8 cellular contexts compared by ENCODE assay signal in the genomic region with DNA sequence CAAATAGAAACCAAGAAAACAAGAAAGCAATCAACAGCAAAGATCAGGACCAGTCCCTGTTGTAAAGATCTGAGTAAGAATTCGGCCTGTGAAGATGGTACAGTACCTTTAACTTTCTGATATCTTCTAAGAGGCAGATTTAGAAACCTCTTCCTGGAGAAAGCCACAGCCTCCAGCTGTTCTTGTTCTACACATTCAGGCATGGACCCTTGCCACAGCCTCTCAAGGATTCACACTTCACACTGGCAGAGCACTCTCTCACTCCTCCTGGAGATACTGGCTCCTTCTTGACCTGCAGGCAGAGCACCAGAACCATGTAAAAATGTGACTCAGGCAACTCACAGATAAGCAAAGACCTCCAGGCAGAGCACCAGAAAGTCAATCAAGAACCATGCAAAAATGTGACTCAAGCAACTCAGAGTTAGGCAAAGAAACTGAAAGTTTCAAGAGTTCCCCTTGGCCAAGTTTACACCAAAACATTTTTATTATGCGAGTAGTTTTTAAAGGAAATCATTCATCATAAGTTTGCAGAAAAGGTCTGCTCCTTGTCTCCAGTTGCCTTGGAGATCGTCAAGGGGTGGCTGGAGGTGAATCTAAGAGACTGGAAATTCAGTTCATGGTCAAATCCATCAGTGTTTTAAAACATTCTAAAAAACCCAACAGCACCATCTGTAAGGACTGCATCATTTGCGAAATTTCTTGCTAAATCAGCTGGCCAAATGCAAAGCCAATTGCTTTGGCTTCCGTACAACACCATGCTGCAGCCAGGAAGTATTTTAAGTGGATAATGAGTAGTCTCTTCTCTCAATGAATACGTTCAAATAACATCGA.
DNase-seq lines count a peak whose midpoint lies in the region; ATAC-seq lines count a peak whose summit lies in the region.

No MANE protein-coding gene starts in this region.

- peak; percentile 23 for DNase-seq in NK-92 treated with Interleukin-12 subunit alpha and Interleukin-12 subunit beta, amount 100 ng/mL, for 24 hours (lab: John Stamatoyannopoulos, UW)
- DNase-seq in NK-92 (lab: John Stamatoyannopoulos, UW; ENCODE audit: unreplicated experiment), result no peak
- DNase-seq in NCI-H1105 (lab: John Stamatoyannopoulos, UW), result peak; percentile 50
- peak; percentile 68 for DNase-seq in activated effector memory CD4-positive, alpha-beta T cell treated with anti-CD3 and anti-CD28 coated beads, Interleukin-2, amount 50 U/mL, for 16 hours
- peak; percentile 38 for DNase-seq in iPS-NIHi7 (ENCODE audit: extremely low spot score)
- DNase-seq in stimulated activated CD4-positive, alpha-beta T cell treated with anti-CD3 and anti-CD28 coated beads, TNF-alpha, amount 100 ng/mL, for 24 hours (ENCODE audit: low read depth in 3 of 3), result peak in 2 of 3 experiments; percentile 12 to 22
- DNase-seq in NCI-H2171 treated with DMSO at 0.1 percent for 48 hours (lab: John Stamatoyannopoulos, UW), result no peak

- ATAC-seq in HG02588 (IDR thresholded peaks at IDR 0.05; ENCODE audit: unreplicated experiment), result peak; percentile 64

Comparison
In these comparisons a context has a peak if more than half of its experiments do, and no peak if none do; other contexts are left out.
1. DNase-seq: peak in NK-92 treated with Interleukin-12 subunit alpha and Interleukin-12 subunit beta, amount 100 ng/mL, for 24 hours (single experiment), NCI-H1105 (single experiment), activated effector memory CD4-positive, alpha-beta T cell treated with anti-CD3 and anti-CD28 coated beads, Interleukin-2, amount 50 U/mL, for 16 hours (single experiment), iPS-NIHi7 (single experiment) and stimulated activated CD4-positive, alpha-beta T cell treated with anti-CD3 and anti-CD28 coated beads, TNF-alpha, amount 100 ng/mL, for 24 hours (2 of 3); none in NK-92 (single experiment) and NCI-H2171 treated with DMSO at 0.1 percent for 48 hours (single experiment).